8 cellular contexts compared by ENCODE assay signal in genomic region chr9:137550958-137551655, GRCh38. TPM values are rescaled to one million over a fixed set of nuclear protein-coding genes. Genes with fewer than 3 reads are reported as not detected.
DNase-seq lines count a peak whose midpoint lies in the region; TF ChIP-seq lines count a peak whose summit lies in the region.

No MANE protein-coding gene starts in this region.

- peak; percentile 28; the same call in 1 of the 2 replicates for TF ChIP-seq RAD21 in SK-N-SH (IDR thresholded peaks at IDR 0.05; ENCODE audit: low read length)

- TF ChIP-seq CTCF in HEK293 (tag by site-specific recombination; IDR thresholded peaks at IDR 0.05) (peak; percentile 98), Loucy (conservative IDR thresholded peaks at IDR 0.05; ENCODE audit: low read length) (peak; percentile 28), SK-N-SH (IDR thresholded peaks at IDR 0.05) (peak; percentile 47), endothelial cell (IDR thresholded peaks at IDR 0.05; ENCODE audit: unreplicated experiment) (peak; percentile 30)

- H3K27me3 Mint-ChIP-seq in activated CD4-positive, alpha-beta T cell treated with anti-CD3 and anti-CD28 coated beads, Interleukin-2, amount 10 ng/mL, durations not matched to agents 7 days and 5 days = no peaks in the 10 kb centered on the region
- H3K27me3 Mint-ChIP-seq in endothelial cell (ENCODE audit: unreplicated experiment) = peaks cover 8% of the 10 kb centered on the region

- POLR2A ChIA-PET in activated CD4-positive, alpha-beta T cell treated with anti-CD3 and anti-CD28 coated beads, Interleukin-2, amount 10 ng/mL, durations not matched to agents 7 days and 5 days (lab: Charles Lee) = no interaction called here
- POLR2A ChIA-PET in HEK293 (lab: Yijun Ruan, JAX) (interaction anchor here (0.6 to 1.9 kb wide), 9 partner anchors 10 to 310 kb away, joined by 3 to 9 read pairs (median 5); partner anchors contain the start of genes ARRDC1, DPH7, NRARP and TUBB4B), SK-N-SH (lab: Yijun Ruan, JAX) (interaction anchor here (0.6 to 0.9 kb wide), 2 partner anchors 9 to 16 kb away, joined by 3 read pairs; no protein-coding TSS in a partner anchor)

- peak overlapping the region; percentile 70 for H2AFZ ChIP-seq in Loucy (ENCODE audit: low read length)
- H2AFZ ChIP-seq in SK-N-SH (ENCODE audit: low read depth) = 0 out of 2 replicates have a peak overlapping the region, but pooled peaks have one; percentile 63

- no peaks in the 10 kb centered on the region for H3K27me3 ChIP-seq in Loucy (ENCODE audit: insufficient read depth, low read length, poor library complexity, severe bottlenecking)
- H3K27me3 ChIP-seq in SK-N-SH (ENCODE audit: insufficient read depth) = no peaks in the 10 kb centered on the region
- H3K27me3 ChIP-seq in muscle layer of duodenum (ENCODE audit: low read depth, low read length) = no peaks in the 10 kb centered on the region

- peak overlapping the region; percentile 75 for H3K4me3 Mint-ChIP-seq in activated CD4-positive, alpha-beta T cell treated with anti-CD3 and anti-CD28 coated beads, Interleukin-2, amount 10 ng/mL, durations not matched to agents 7 days and 5 days
- no peak overlapping the region for H3K4me3 Mint-ChIP-seq in endothelial cell (ENCODE audit: unreplicated experiment)

- H3K9me2 ChIP-seq in Loucy (replicated peaks; ENCODE audit: low read depth, low read length) (no peaks in the 10 kb centered on the region), SK-N-SH (no peaks in the 10 kb centered on the region)

- H3K27ac Mint-ChIP-seq in activated CD4-positive, alpha-beta T cell treated with anti-CD3 and anti-CD28 coated beads, Interleukin-2, amount 10 ng/mL, durations not matched to agents 7 days and 5 days = peak overlapping the region; percentile 69
- no peak overlapping the region for H3K27ac Mint-ChIP-seq in endothelial cell (ENCODE audit: unreplicated experiment)

- H3K4me1 ChIP-seq in HEK293 (ENCODE audit: control insufficient read depth, insufficient read depth, low read length) = no peaks in the 10 kb centered on the region
- peaks cover 2% of the 10 kb centered on the region for H3K4me1 ChIP-seq in Loucy (ENCODE audit: insufficient read depth, low read length, poor library complexity, severe bottlenecking)
- H3K4me1 ChIP-seq in SK-N-SH (ENCODE audit: control insufficient read depth in 1 of 2, insufficient read depth in 2 of 2, low read depth in 1 of 2, low read length in 1 of 2) = peaks cover 5 to 12% of the 10 kb centered on the region in 2 experiments; a peak in 1 of 4 replicates
- peaks cover 5 to 24% of the 10 kb centered on the region in 2 donors for H3K4me1 ChIP-seq in muscle layer of duodenum (ENCODE audit: control insufficient read depth in 1 of 2, insufficient read depth in 2 of 2, low read length in 2 of 2)

- H3F3A ChIP-seq in Loucy (ENCODE audit: low read depth) (0 out of 2 replicates have a peak, but pooled peaks cover 3% of the 10 kb centered on the region), SK-N-SH (replicated peaks; ENCODE audit: insufficient read depth) (peaks cover 12% of the 10 kb centered on the region)

- H4K20me1 ChIP-seq in Loucy (ENCODE audit: insufficient read depth, low read length, poor library complexity, severe bottlenecking) = no peaks in the 10 kb centered on the region
- no peaks in the 10 kb centered on the region for H4K20me1 ChIP-seq in SK-N-SH (ENCODE audit: insufficient read depth)

- CTCF ChIA-PET in activated CD4-positive, alpha-beta T cell treated with anti-CD3 and anti-CD28 coated beads, Interleukin-2, amount 10 ng/mL, durations not matched to agents 7 days and 5 days (lab: Charles Lee) = interaction anchor here (0.7 to 1.8 kb wide), 3 partner anchors 10 to 128 kb away, joined by 3 to 4 read pairs (median 3); partner anchors contain the start of genes EXD3 and NOXA1
- CTCF ChIA-PET in HEK293 (lab: Yijun Ruan, JAX) = interaction anchor here (0.5 to 1.7 kb wide), 11 partner anchors 14 to 345 kb away, joined by 3 to 8 read pairs (median 3); no protein-coding TSS in a partner anchor
- CTCF ChIA-PET in SK-N-SH (lab: Yijun Ruan, JAX) = interaction anchor here (1.0 to 2.4 kb wide), 7 partner anchors 13 to 256 kb away, joined by 3 to 10 read pairs (median 3); partner anchors contain the start of genes DPH7, EXD3 and NOXA1

- H3K79me2 ChIP-seq in Loucy (ENCODE audit: insufficient read depth, low read length) (0 out of 2 replicates have a peak, but pooled peaks cover 7% of the 10 kb centered on the region), SK-N-SH (ENCODE audit: insufficient read depth) (peaks cover 21% of the 10 kb centered on the region; the same call in 1 of the 2 replicates)

- H3K4me3 ChIP-seq in HEK293 (ENCODE audit: low read depth, low read length) (peak overlapping the region; percentile 50), Loucy (ENCODE audit: low read length, poor library complexity, severe bottlenecking) (peak overlapping the region; percentile 67), SK-N-SH (ENCODE audit: low read depth in 2 of 2, low read length in 1 of 2) (peak overlapping the region; percentile 62 to 63), muscle layer of duodenum (ENCODE audit: low read depth in 1 of 2, low read length in 2 of 2) (peak overlapping the region; percentile 30 to 95)

- DNase-seq in activated CD4-positive, alpha-beta T cell treated with anti-CD3 and anti-CD28 coated beads, Interleukin-2, amount 10 ng/mL, durations not matched to agents 7 days and 5 days = no peak
- no peak for DNase-seq in activated CD4-positive, alpha-beta T cell treated with anti-CD3 and anti-CD28 coated beads, Interleukin-2, amount 50 U/mL, for 48 hours
- DNase-seq in SK-N-SH (peak; percentile 97), endothelial cell (ENCODE audit: low spot score) (peak; percentile 66), G401 (ENCODE audit: low spot score) (no peak)

- H3K9me3 ChIP-seq in HEK293 (ENCODE audit: control insufficient read depth, insufficient read depth, low read depth, low read length) (no peaks in the 10 kb centered on the region), Loucy (ENCODE audit: insufficient read depth, low read depth, low read length) (no peaks in the 10 kb centered on the region), SK-N-SH (no peaks in the 10 kb centered on the region), muscle layer of duodenum (ENCODE audit: control insufficient read depth in 1 of 2, low read length in 2 of 2) (no peaks in the 10 kb centered on the region)

- peaks cover 4 to 30% of the 10 kb centered on the region in 2 experiments; a peak in 2 of 3 replicates for H3K36me3 ChIP-seq in HEK293 (ENCODE audit: control insufficient read depth in 2 of 2, insufficient read depth in 1 of 2, low read length in 2 of 2)
- H3K36me3 ChIP-seq in Loucy (ENCODE audit: insufficient read depth, low read length) = peaks cover 15% of the 10 kb centered on the region; the same call in 1 of the 2 replicates
- H3K36me3 ChIP-seq in SK-N-SH (replicated peaks in 1 of 2; ENCODE audit: control insufficient read depth in 1 of 2, insufficient read depth in 2 of 2, low read length in 1 of 2) = peaks cover 10 to 16% of the 10 kb centered on the region in 2 experiments
- H3K36me3 ChIP-seq in muscle layer of duodenum (ENCODE audit: control insufficient read depth in 1 of 2, insufficient read depth in 2 of 2, low read length in 2 of 2) = peaks cover 12 to 15% of the 10 kb centered on the region in 2 donors

- H3K4me2 ChIP-seq in Loucy (ENCODE audit: low read depth, low read length, poor library complexity, severe bottlenecking) = peak overlapping the region; percentile 65
- peak overlapping the region; percentile 90 for H3K4me2 ChIP-seq in SK-N-SH

- H3K4me1 Mint-ChIP-seq in activated CD4-positive, alpha-beta T cell treated with anti-CD3 and anti-CD28 coated beads, Interleukin-2, amount 10 ng/mL, durations not matched to agents 7 days and 5 days = peaks cover 20% of the 10 kb centered on the region
- peaks cover 8% of the 10 kb centered on the region for H3K4me1 Mint-ChIP-seq in endothelial cell (ENCODE audit: unreplicated experiment)

- no peak for TF ChIP-seq EP300 in SK-N-SH (IDR thresholded peaks at IDR 0.05; ENCODE audit: borderline replicate concordance in 1 of 2, low read depth in 1 of 2, low read length in 1 of 2)

- in situ Hi-C loops in G401 (cut with HindIII; ENCODE audit: low sequenced_read_pairs) = no loop called here

- no peaks in the 10 kb centered on the region for H3K9me3 Mint-ChIP-seq in activated CD4-positive, alpha-beta T cell treated with anti-CD3 and anti-CD28 coated beads, Interleukin-2, amount 10 ng/mL, durations not matched to agents 7 days and 5 days
- no peaks in the 10 kb centered on the region for H3K9me3 Mint-ChIP-seq in endothelial cell (ENCODE audit: unreplicated experiment)

- peak overlapping the region; percentile 48; the same call in 1 of the 2 replicates for H3K27ac ChIP-seq in HEK293 (ENCODE audit: extremely low read depth, low read depth, low read length)
- peak overlapping the region in 1 of 2 experiments; percentile 72; a peak in 2 of 4 replicates for H3K27ac ChIP-seq in SK-N-SH (ENCODE audit: low read depth in 2 of 2, low read length in 1 of 2)
- no peak overlapping the region for H3K27ac ChIP-seq in muscle layer of duodenum (ENCODE audit: low read length)

- 1% methylated on average over 13 of the region's 61 CpGs for WGBS in SK-N-SH (ENCODE audit: low lambda C conversion rate)

- H3K9ac ChIP-seq in Loucy (ENCODE audit: low read depth, low read length, poor library complexity, severe bottlenecking) (peak overlapping the region; percentile 64), SK-N-SH (peak overlapping the region; percentile 69)

- H3K36me3 Mint-ChIP-seq in activated CD4-positive, alpha-beta T cell treated with anti-CD3 and anti-CD28 coated beads, Interleukin-2, amount 10 ng/mL, durations not matched to agents 7 days and 5 days (ENCODE audit: low read depth) = no peaks in the 10 kb centered on the region
- H3K36me3 Mint-ChIP-seq in endothelial cell (ENCODE audit: low read depth, unreplicated experiment) = peaks cover 19% of the 10 kb centered on the region

RNA-seq across cellular contexts. Expression of gene MRPL41, which starts 0.6 kb away (rescaled TPM):
- total RNA-seq in activated CD4-positive, alpha-beta T cell treated with anti-CD3 and anti-CD28 coated beads, Interleukin-2, amount 10 ng/mL, durations not matched to agents 7 days and 5 days = 10 to 100 TPM; 30.2 to 37.1 TPM
- polyA plus RNA-seq in SK-N-SH (2012; rRNA removed) = 39.4 and 58.9 TPM in 2 replicates
- 32.3 and 39.9 TPM in 2 replicates for polyA plus RNA-seq in SK-N-SH (2012; cell fraction: cytosol; rRNA removed)
- 29.5 and 53.2 TPM in 2 replicates for polyA plus RNA-seq in SK-N-SH (2012; cell fraction: nucleus; rRNA removed)
- total RNA-seq in endothelial cell (ENCODE audit: unreplicated experiment) = 41.4 TPM
- total RNA-seq in G401 (2014; rRNA removed; shearing (Covaris generic)) = 75.7 and 102 TPM in 2 replicates

RNA-seq across cellular contexts. Expression of gene PNPLA7, which starts 0.9 kb away (rescaled TPM):
- 1 to 10 TPM; 3.8 to 4.4 TPM for total RNA-seq in activated CD4-positive, alpha-beta T cell treated with anti-CD3 and anti-CD28 coated beads, Interleukin-2, amount 10 ng/mL, durations not matched to agents 7 days and 5 days
- polyA plus RNA-seq in SK-N-SH (2012; rRNA removed) = 0.88 and 0.99 TPM in 2 replicates
- polyA plus RNA-seq in SK-N-SH (2012; cell fraction: cytosol; rRNA removed) = 0.24 and 0.35 TPM in 2 replicates
- polyA plus RNA-seq in SK-N-SH (2012; cell fraction: nucleus; rRNA removed) = 10.1 and 11.1 TPM in 2 replicates
- total RNA-seq in endothelial cell (ENCODE audit: unreplicated experiment) = 3.9 TPM
- total RNA-seq in G401 (2014; rRNA removed; shearing (Covaris generic)) = not detected in 2 replicates

RNA-seq across cellular contexts. Expression of gene DPH7, which starts 27.6 kb away (rescaled TPM):
- total RNA-seq in activated CD4-positive, alpha-beta T cell treated with anti-CD3 and anti-CD28 coated beads, Interleukin-2, amount 10 ng/mL, durations not matched to agents 7 days and 5 days = 10 to 100 TPM; 31.1 to 34.4 TPM
- polyA plus RNA-seq in SK-N-SH (2012; rRNA removed) = 59.9 and 84.3 TPM in 2 replicates
- 19.4 and 28.3 TPM in 2 replicates for polyA plus RNA-seq in SK-N-SH (2012; cell fraction: cytosol; rRNA removed)
- 390 and 417 TPM in 2 replicates for polyA plus RNA-seq in SK-N-SH (2012; cell fraction: nucleus; rRNA removed)
- total RNA-seq in endothelial cell (ENCODE audit: unreplicated experiment) = 32.2 TPM
- total RNA-seq in G401 (2014; rRNA removed; shearing (Covaris generic)) = 39.0 and 46.2 TPM in 2 replicates

RNA-seq across cellular contexts. Expression of gene ZMYND19, which starts 39.2 kb away (rescaled TPM):
- 10 to 100 TPM; 24.7 to 26.5 TPM for total RNA-seq in activated CD4-positive, alpha-beta T cell treated with anti-CD3 and anti-CD28 coated beads, Interleukin-2, amount 10 ng/mL, durations not matched to agents 7 days and 5 days
- 39.3 and 43.1 TPM in 2 replicates for polyA plus RNA-seq in SK-N-SH (2012; rRNA removed)
- 26.8 and 33.2 TPM in 2 replicates for polyA plus RNA-seq in SK-N-SH (2012; cell fraction: cytosol; rRNA removed)
- 68.6 and 77.5 TPM in 2 replicates for polyA plus RNA-seq in SK-N-SH (2012; cell fraction: nucleus; rRNA removed)
- total RNA-seq in endothelial cell (ENCODE audit: unreplicated experiment) = 25.6 TPM
- total RNA-seq in G401 (2014; rRNA removed; shearing (Covaris generic)) = 33.5 and 36.0 TPM in 2 replicates

RNA-seq across cellular contexts. Expression of gene ARRDC1, which starts 54.4 kb away (rescaled TPM):
- total RNA-seq in activated CD4-positive, alpha-beta T cell treated with anti-CD3 and anti-CD28 coated beads, Interleukin-2, amount 10 ng/mL, durations not matched to agents 7 days and 5 days = 10 to 100 TPM; 52.4 to 64.2 TPM
- polyA plus RNA-seq in SK-N-SH (2012; rRNA removed) = 49.7 and 54.8 TPM in 2 replicates
- polyA plus RNA-seq in SK-N-SH (2012; cell fraction: cytosol; rRNA removed) = 16.9 and 27.5 TPM in 2 replicates
- 230 and 242 TPM in 2 replicates for polyA plus RNA-seq in SK-N-SH (2012; cell fraction: nucleus; rRNA removed)
- total RNA-seq in endothelial cell (ENCODE audit: unreplicated experiment) = 20.3 TPM
- 29.5 and 30.5 TPM in 2 replicates for total RNA-seq in G401 (2014; rRNA removed; shearing (Covaris generic))

Comparison
In these comparisons a context has a peak if more than half of its experiments do, and no peak if none do; other contexts are left out.
1. DNase-seq: peak in SK-N-SH (single experiment) and endothelial cell (single experiment); none in activated CD4-positive, alpha-beta T cell treated with anti-CD3 and anti-CD28 coated beads, Interleukin-2, amount 10 ng/mL, durations not matched to agents 7 days and 5 days (single experiment), activated CD4-positive, alpha-beta T cell treated with anti-CD3 and anti-CD28 coated beads, Interleukin-2, amount 50 U/mL, for 48 hours (0 of 2) and G401 (single experiment).
2. CTCF ChIP-seq: peak in every context shown above with its lines; median percentile 98 in HEK293; 47 in SK-N-SH; 30 in endothelial cell; 28 in Loucy.
3. Peak in every context shown above with its lines, with median percentiles within 50 percentile points of each other: H3K4me3 ChIP-seq.